In the genomic region with DNA sequence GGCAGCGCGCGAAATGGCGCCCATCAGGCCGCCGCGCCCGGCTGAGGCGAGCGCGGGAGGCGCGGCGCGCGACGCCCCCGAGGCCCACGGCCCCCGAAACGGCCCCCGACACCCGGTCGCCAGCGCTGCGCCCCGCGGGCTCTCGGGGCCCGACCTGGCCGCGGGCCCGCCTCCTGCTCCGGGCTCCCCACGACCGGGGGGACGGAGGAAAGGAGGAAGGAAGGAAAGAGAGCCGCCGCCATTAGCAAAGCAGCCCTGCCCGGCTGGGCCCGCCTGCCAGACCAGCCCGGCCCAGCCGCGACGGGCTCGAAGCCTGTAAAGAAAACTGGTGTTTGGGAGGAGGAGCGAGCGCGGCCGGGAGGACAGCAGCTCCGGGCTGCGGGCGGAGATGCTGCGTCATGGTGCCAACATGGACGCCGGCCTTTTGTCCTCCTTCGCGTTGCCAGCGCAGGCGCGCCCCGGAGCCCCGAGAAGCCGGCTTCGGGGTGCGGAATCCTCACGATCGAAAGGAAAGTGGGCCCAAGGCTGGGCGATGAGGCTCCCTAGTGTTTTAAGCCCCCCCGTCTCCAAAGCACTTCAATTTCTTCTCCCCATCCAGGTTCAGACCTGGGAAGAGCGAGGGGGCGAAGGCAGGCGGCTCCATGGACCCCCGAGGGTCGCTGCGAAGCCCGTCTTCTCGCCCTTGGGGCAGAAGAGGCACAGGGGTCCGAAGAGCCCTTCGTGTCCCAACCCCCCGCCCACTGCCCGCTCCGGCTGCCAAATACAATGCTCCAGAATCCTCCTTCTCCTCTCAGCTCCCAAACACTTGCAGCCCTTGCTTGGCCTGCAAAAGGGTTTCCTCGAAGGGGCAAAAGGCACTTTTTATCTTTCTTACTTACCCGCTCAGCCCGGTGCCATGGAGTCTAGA, we compare ENCODE assay signal across 1 cellular context.
TF ChIP-seq lines count a peak whose summit lies in the region.

No MANE protein-coding gene starts in this region.

TF ChIP-seq in WTC11, 78 proteins besides CTCF, POLR2A, EP300 and RAD21 (continued from another document):
- no peak for TF ChIP-seq ATF1 (CRISPR knock-in tag; IDR thresholded peaks at IDR 0.05)
